ENCODE assay signal across 3 cellular contexts in genomic region chr13:111337741-111338140, GRCh38.
TF ChIP-seq lines count a peak whose summit lies in the region.

No MANE protein-coding gene starts in this region.

TF ChIP-seq in SK-N-SH, 30 proteins besides CTCF, POLR2A, EP300 and RAD21:
- no peak for TF ChIP-seq IRF3 (IDR thresholded peaks at IDR 0.05; ENCODE audit: low read depth, low read length)
- no peak for TF ChIP-seq USF1 (IDR thresholded peaks at IDR 0.05; ENCODE audit: borderline replicate concordance, low read depth)
- TF ChIP-seq NFIC (IDR thresholded peaks at IDR 0.05; ENCODE audit: borderline replicate concordance): no peak
- no peak for TF ChIP-seq FOSL2 (IDR thresholded peaks at IDR 0.05; ENCODE audit: borderline replicate concordance, low read depth)
- no peak for TF ChIP-seq CHD2 (IDR thresholded peaks at IDR 0.05; ENCODE audit: low read length, partially characterized antibody)
- TF ChIP-seq MEF2A (IDR thresholded peaks at IDR 0.05; ENCODE audit: borderline replicate concordance, low read depth): no peak
- no peak for TF ChIP-seq ZBTB33 (IDR thresholded peaks at IDR 0.05; ENCODE audit: borderline replicate concordance, low read depth)
- no peak for TF ChIP-seq MXI1 (IDR thresholded peaks at IDR 0.05; ENCODE audit: low read depth, low read length)
- no peak for TF ChIP-seq SIN3A (IDR thresholded peaks at IDR 0.05; ENCODE audit: borderline replicate concordance, low read depth, low read length)
- TF ChIP-seq USF2 (IDR thresholded peaks at IDR 0.05; ENCODE audit: borderline replicate concordance, low read depth, low read length): no peak
- no peak for TF ChIP-seq EZH2phosphoT487 (IDR thresholded peaks at IDR 0.05; ENCODE audit: borderline replicate concordance, low read depth)
- no peak for TF ChIP-seq GABPA (IDR thresholded peaks at IDR 0.05; ENCODE audit: low read depth)
- TF ChIP-seq RFX5 (IDR thresholded peaks at IDR 0.05; ENCODE audit: low read length): no peak
- TF ChIP-seq MAX (IDR thresholded peaks at IDR 0.05; ENCODE audit: low read depth): no peak
- no peak for TF ChIP-seq GATA2 (CRISPR knock-in tag; IDR thresholded peaks at IDR 0.05)
- no peak for TF ChIP-seq POLR2AphosphoS5 (IDR thresholded peaks at IDR 0.05; ENCODE audit: low read depth, low read length)

TF ChIP-seq in SK-N-SH treated with all-trans-retinoic acid at 6 μM for 48 hours, 23 proteins besides CTCF, POLR2A, EP300 and RAD21:
- TF ChIP-seq ISL1 (CRISPR knock-in tag; IDR thresholded peaks at IDR 0.05) (no peak), CSDC2 (CRISPR knock-in tag; IDR thresholded peaks at IDR 0.05) (no peak), ZNF70 (CRISPR knock-in tag; IDR thresholded peaks at IDR 0.05) (no peak), POU6F1 (CRISPR knock-in tag; IDR thresholded peaks at IDR 0.05; ENCODE audit: borderline replicate concordance, low read depth) (no peak), ZNF8 (CRISPR knock-in tag; IDR thresholded peaks at IDR 0.05) (no peak), OSR1 (CRISPR knock-in tag; IDR thresholded peaks at IDR 0.05) (no peak), ARNTL (CRISPR knock-in tag; IDR thresholded peaks at IDR 0.05; ENCODE audit: borderline replicate concordance, low read depth) (no peak), BACH2 (CRISPR knock-in tag; IDR thresholded peaks at IDR 0.05; ENCODE audit: borderline replicate concordance) (no peak), SNAI2 (CRISPR knock-in tag; IDR thresholded peaks at IDR 0.05) (no peak), RARB (CRISPR knock-in tag; IDR thresholded peaks at IDR 0.05) (no peak), PPARA (CRISPR knock-in tag; IDR thresholded peaks at IDR 0.05; ENCODE audit: borderline replicate concordance) (no peak), ZFP30 (CRISPR knock-in tag; IDR thresholded peaks at IDR 0.05) (no peak), TOX (CRISPR knock-in tag; IDR thresholded peaks at IDR 0.05; ENCODE audit: borderline replicate concordance) (no peak)

TF ChIP-seq in HepG2, 621 proteins besides CTCF, POLR2A, EP300 and RAD21:
- TF ChIP-seq TBX2 (CRISPR knock-in tag; IDR thresholded peaks at IDR 0.05; ENCODE audit: borderline replicate concordance) (no peak), ZBED4 (CRISPR knock-in tag; IDR thresholded peaks at IDR 0.05; ENCODE audit: borderline replicate concordance) (no peak), HOMEZ (CRISPR knock-in tag; IDR thresholded peaks at IDR 0.05; ENCODE audit: low read depth) (no peak), ZNF160 (CRISPR knock-in tag; IDR thresholded peaks at IDR 0.05) (no peak), THAP7 (CRISPR knock-in tag; IDR thresholded peaks at IDR 0.05) (no peak), CHD4 (IDR thresholded peaks at IDR 0.05; ENCODE audit: borderline replicate concordance, low read length) (no peak), ARHGAP35 (CRISPR knock-in tag; IDR thresholded peaks at IDR 0.05; ENCODE audit: borderline replicate concordance) (no peak), ZNF235 (CRISPR knock-in tag; IDR thresholded peaks at IDR 0.05; ENCODE audit: borderline replicate concordance) (no peak), ZNF800 (CRISPR knock-in tag; IDR thresholded peaks at IDR 0.05) (no peak), ZSCAN25 (CRISPR knock-in tag; IDR thresholded peaks at IDR 0.05) (no peak), KLF11 (CRISPR knock-in tag; IDR thresholded peaks at IDR 0.05) (no peak), U2AF2 (IDR thresholded peaks at IDR 0.05; ENCODE audit: low read depth, low read length) (no peak), ZNF639 (CRISPR knock-in tag; conservative IDR thresholded peaks at IDR 0.05) (no peak), ZNF839 (CRISPR knock-in tag; IDR thresholded peaks at IDR 0.05; ENCODE audit: borderline replicate concordance) (no peak), TBX3 (IDR thresholded peaks at IDR 0.05; ENCODE audit: borderline replicate concordance) (no peak)
TF ChIP-seq in HepG2: peak in this region for 0.
